Comparison of ENCODE assay signal across 18 cellular contexts in the genomic region with DNA sequence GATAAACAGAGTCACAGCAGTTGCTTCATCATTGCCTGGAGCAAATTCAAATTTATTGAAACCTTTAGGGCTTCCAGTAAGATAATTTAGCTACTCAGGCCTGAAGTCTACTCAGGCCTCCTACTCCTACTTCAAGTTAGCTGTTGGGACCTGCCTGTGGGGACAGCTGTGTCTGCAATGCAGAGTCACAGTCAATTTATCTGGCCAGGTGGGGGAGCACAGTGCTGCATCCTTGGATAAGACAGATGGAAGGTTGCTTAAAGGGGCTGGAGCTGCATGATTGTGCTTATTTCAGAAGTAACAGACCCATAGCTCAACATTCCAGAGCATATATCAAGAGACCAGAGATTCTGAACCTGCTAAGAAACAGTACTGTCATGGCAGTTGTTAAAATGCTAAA.
"Had no signal": no experiment of that assay in that cellular context is flagged by ENCODE, and none has a peak within 500 bp of the region (broad histone marks: within the 10 kb centered on the region; RNA-seq: fewer than 3 reads in every experiment).

No MANE protein-coding gene starts in this region.

- H3K27ac ChIP-seq: breast epithelium, psoas muscle, sigmoid colon had no signal

- H3K36me3 ChIP-seq: breast epithelium, sigmoid colon, tibial nerve had no signal

- DNase-seq: activated CD4-positive, alpha-beta memory T cell treated with anti-CD3 and anti-CD28 coated beads for 36 hours; activated CD4-positive, CD25-positive, alpha-beta regulatory T cell treated with anti-CD3 and anti-CD28 coated beads, Interleukin-2, amount 50 U/mL, for 72 hours; activated gamma-delta T cell; activated naive CD8-positive, alpha-beta T cell treated with anti-CD3 and anti-CD28 coated beads, Interleukin-2, amount 10 ng/mL, durations not matched to agents 7 days and 5 days; activated T-cell treated with anti-CD3 and anti-CD28 coated beads, Interleukin-2, amount 50 U/mL, for 4 hours; dorsolateral prefrontal cortex; foreskin melanocyte; head of caudate nucleus; naive thymus-derived CD8-positive, alpha-beta T cell; occipital lobe; psoas muscle; sigmoid colon; stimulated activated CD4-positive, alpha-beta T cell treated with anti-CD3 and anti-CD28 coated beads, Interleukin-2, amount 100 ng/mL, for 24 hours; stimulated activated naive B cell treated with anti-CD40 and anti-IgM and Interleukin-4, amounts not matched to agents 10 μg/mL and 1 μg/mL and 100 μg/mL, for 72 hours; SW 1271 had no signal

- H3K27me3 ChIP-seq: breast epithelium, dorsolateral prefrontal cortex, sigmoid colon, tibial nerve had no signal

- H3K9me3 ChIP-seq: breast epithelium, psoas muscle, sigmoid colon, tibial nerve had no signal

- ATAC-seq: activated T-cell treated with anti-CD3 and anti-CD28 coated beads, Interleukin-2, amount 50 U/mL, for 4 hours; naive thymus-derived CD8-positive, alpha-beta T cell; psoas muscle had no signal

- H3K4me3 ChIP-seq: breast epithelium, dorsolateral prefrontal cortex, lung, psoas muscle, sigmoid colon, tibial nerve had no signal

- H3K4me1 ChIP-seq: breast epithelium, psoas muscle, sigmoid colon had no signal
